8 cellular contexts compared by ENCODE assay signal in the genomic region with DNA sequence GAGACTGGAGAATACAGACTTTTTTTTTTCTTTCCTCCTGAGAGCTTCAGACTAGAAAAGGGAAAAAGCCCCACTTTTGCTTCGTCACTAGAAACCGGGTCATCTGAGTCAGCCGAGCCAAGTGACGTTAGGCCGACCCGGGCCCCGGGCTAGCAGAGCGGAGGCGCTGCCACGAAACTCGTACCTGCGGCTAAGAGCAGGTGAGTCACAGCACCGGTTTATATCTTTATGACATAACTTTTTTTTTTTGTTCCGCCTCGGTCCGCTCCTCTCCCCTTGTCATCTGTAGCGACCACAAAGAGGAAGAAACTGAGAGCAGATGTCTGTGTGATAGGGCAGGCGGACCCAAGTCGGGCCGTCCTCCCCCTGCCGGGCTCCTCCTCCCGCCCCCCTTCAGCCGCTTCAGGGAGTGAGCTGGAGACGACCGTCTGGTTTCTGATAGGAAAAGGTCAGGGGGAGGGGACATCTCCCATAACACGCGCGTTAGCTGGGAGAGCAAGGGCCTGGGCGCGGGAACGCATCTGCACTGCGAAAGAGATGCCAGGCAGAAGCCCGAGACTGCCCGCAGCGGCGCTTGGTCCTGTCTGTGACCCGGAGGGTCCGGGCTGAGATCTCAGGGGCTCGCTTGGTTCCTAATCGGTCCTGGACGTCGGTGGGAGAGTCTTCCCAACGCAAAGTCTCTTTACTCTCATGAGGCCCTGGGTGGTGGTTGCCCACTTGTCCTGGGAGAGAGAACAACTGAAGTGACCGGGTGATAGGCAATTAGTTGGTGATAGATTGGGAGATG. TPM values are rescaled to one million over a fixed set of nuclear protein-coding genes. Genes with fewer than 3 reads are reported as not detected.
A peak's percentile ranks its signal among the peaks of the same experiment; 100 is the strongest.
DNase-seq lines count a peak whose midpoint lies in the region; ATAC-seq, FAIRE-seq and TF ChIP-seq lines count a peak whose summit lies in the region.

No MANE protein-coding gene starts in this region.

- peaks cover 86% of the 10 kb centered on the region for H3K27me3 Mint-ChIP-seq in activated CD8-positive, alpha-beta memory T cell treated with anti-CD3 and anti-CD28 coated beads, Interleukin-2, amount 10 ng/mL, durations not matched to agents 7 days and 5 days
- H3K27me3 Mint-ChIP-seq in glutamatergic neuron (ENCODE audit: unreplicated experiment) = peaks cover 43% of the 10 kb centered on the region

- DNase-seq in NCI-H748 (lab: John Stamatoyannopoulos, UW; ENCODE audit: unreplicated experiment) (peak; percentile 99), glutamatergic neuron (peak; percentile 39), small intestine (peak; percentile 86), COLO829 (ENCODE audit: low spot score) (no peak), globus pallidus (ENCODE audit: low spot score) (no peak)
- DNase-seq in activated CD8-positive, alpha-beta memory T cell treated with anti-CD3 and anti-CD28 coated beads, Interleukin-2, amount 10 ng/mL, durations not matched to agents 7 days and 5 days = peak; percentile 50

- H3K4me3 ChIP-seq in small intestine (ENCODE audit: low read depth in 1 of 2, low read length in 2 of 2) = peak overlapping the region; percentile 63 to 90

- H3K4me1 Mint-ChIP-seq in activated CD8-positive, alpha-beta memory T cell treated with anti-CD3 and anti-CD28 coated beads, Interleukin-2, amount 10 ng/mL, durations not matched to agents 7 days and 5 days = peaks cover 13% of the 10 kb centered on the region
- peaks cover 16% of the 10 kb centered on the region for H3K4me1 Mint-ChIP-seq in glutamatergic neuron (ENCODE audit: low read depth, unreplicated experiment)

- H3K27ac ChIP-seq in small intestine (ENCODE audit: low read depth in 1 of 2, low read length in 1 of 2) = peak overlapping the region; percentile 97 to 98

- H3K4me1 ChIP-seq in small intestine (ENCODE audit: control insufficient read depth in 2 of 2, insufficient read depth in 1 of 2, low read depth in 1 of 2, low read length in 1 of 2) = peaks cover 0 to 10% of the 10 kb centered on the region in 2 donors

- peaks cover 10% of the 10 kb centered on the region for H3K36me3 Mint-ChIP-seq in activated CD8-positive, alpha-beta memory T cell treated with anti-CD3 and anti-CD28 coated beads, Interleukin-2, amount 10 ng/mL, durations not matched to agents 7 days and 5 days
- no peaks in the 10 kb centered on the region for H3K36me3 Mint-ChIP-seq in glutamatergic neuron (ENCODE audit: unreplicated experiment)

- no peak overlapping the region for H3K4me3 Mint-ChIP-seq in activated CD8-positive, alpha-beta memory T cell treated with anti-CD3 and anti-CD28 coated beads, Interleukin-2, amount 10 ng/mL, durations not matched to agents 7 days and 5 days
- peak overlapping the region; percentile 81 for H3K4me3 Mint-ChIP-seq in glutamatergic neuron (ENCODE audit: unreplicated experiment)

- no peak for TF ChIP-seq CTCF in glutamatergic neuron (IDR thresholded peaks at IDR 0.05; ENCODE audit: partially characterized antibody, unreplicated experiment)

- H3K27me3 ChIP-seq in small intestine (ENCODE audit: control insufficient read depth in 2 of 2, insufficient read depth in 2 of 2, low read length in 2 of 2) = peaks cover 0 to 61% of the 10 kb centered on the region in 2 donors

- peaks cover 2% of the 10 kb centered on the region for H3K9me3 Mint-ChIP-seq in activated CD8-positive, alpha-beta memory T cell treated with anti-CD3 and anti-CD28 coated beads, Interleukin-2, amount 10 ng/mL, durations not matched to agents 7 days and 5 days (ENCODE audit: low read depth)
- peaks cover 13% of the 10 kb centered on the region for H3K9me3 Mint-ChIP-seq in glutamatergic neuron (ENCODE audit: unreplicated experiment)

- 2 to 3% (median 2%) methylated on average over 43 to 44 of the region's 44 CpGs for WGBS in small intestine, 3 donors

- FAIRE-seq in small intestine (lab: Jason Lieb, UNC) = no peak

- CTCF ChIA-PET in activated CD8-positive, alpha-beta memory T cell treated with anti-CD3 and anti-CD28 coated beads, Interleukin-2, amount 10 ng/mL, durations not matched to agents 7 days and 5 days (lab: Charles Lee) = no interaction called here

- no peaks in the 10 kb centered on the region for H3K36me3 ChIP-seq in small intestine (ENCODE audit: control insufficient read depth in 2 of 2, insufficient read depth in 2 of 2, low read length in 2 of 2)

- H3K9me3 ChIP-seq in small intestine (ENCODE audit: control insufficient read depth, low read depth) = no peaks in the 10 kb centered on the region

- H3K27ac Mint-ChIP-seq in activated CD8-positive, alpha-beta memory T cell treated with anti-CD3 and anti-CD28 coated beads, Interleukin-2, amount 10 ng/mL, durations not matched to agents 7 days and 5 days = peak overlapping the region; percentile 47
- H3K27ac Mint-ChIP-seq in glutamatergic neuron (ENCODE audit: unreplicated experiment) = no peak overlapping the region

- ATAC-seq in GM18519 (IDR thresholded peaks at IDR 0.05; ENCODE audit: low FRiP score, unreplicated experiment) = peak; percentile 53
- ATAC-seq in HG03565 (IDR thresholded peaks at IDR 0.05; ENCODE audit: unreplicated experiment) = peak; percentile 57
- no peak for ATAC-seq in activated CD8-positive, alpha-beta memory T cell treated with anti-CD3 and anti-CD28 coated beads, Interleukin-2, amount 10 ng/mL, durations not matched to agents 7 days and 5 days

RNA-seq across cellular contexts. Expression of gene TTC6, which starts 0.6 kb away (rescaled TPM):
- not detected for total RNA-seq in activated CD8-positive, alpha-beta memory T cell treated with anti-CD3 and anti-CD28 coated beads, Interleukin-2, amount 10 ng/mL, durations not matched to agents 7 days and 5 days
- 0.44 TPM for total RNA-seq in glutamatergic neuron (ENCODE audit: unreplicated experiment)
- under 1 TPM; 0.22 to 0.54 (median 0.54) TPM for polyA plus RNA-seq in small intestine

RNA-seq across cellular contexts. Expression of gene FOXA1, which starts 1.0 kb away (rescaled TPM):
- total RNA-seq in activated CD8-positive, alpha-beta memory T cell treated with anti-CD3 and anti-CD28 coated beads, Interleukin-2, amount 10 ng/mL, durations not matched to agents 7 days and 5 days = not detected
- total RNA-seq in glutamatergic neuron (ENCODE audit: unreplicated experiment) = not detected
- 10 to 100 TPM in 2 of 3 donors, 1 to 10 TPM in 1; 8.4 to 11.9 (median 10.9) TPM for polyA plus RNA-seq in small intestine

Comparison
In these comparisons a context has a peak if more than half of its experiments do, and no peak if none do; other contexts are left out.
1. DNase-seq: peak in NCI-H748 (single experiment), activated CD8-positive, alpha-beta memory T cell treated with anti-CD3 and anti-CD28 coated beads, Interleukin-2, amount 10 ng/mL, durations not matched to agents 7 days and 5 days (single experiment), glutamatergic neuron (single experiment) and small intestine (single experiment); none in COLO829 (single experiment) and globus pallidus (single experiment).